In genomic region chr7:70156052-70156451, GRCh38 we compare ENCODE assay signal across 16 cellular contexts.
A peak's percentile ranks its signal among the peaks of the same experiment; 100 is the strongest.
DNase-seq lines count a peak whose midpoint lies in the region; ATAC-seq and TF ChIP-seq lines count a peak whose summit lies in the region.
"Had no signal": no experiment of that assay in that cellular context is flagged by ENCODE, and none has a peak within 500 bp of the region (broad histone marks: within the 10 kb centered on the region; RNA-seq: fewer than 3 reads in every experiment).

No MANE protein-coding gene starts in this region.

- H3K9me3 ChIP-seq in Karpas-422 (ENCODE audit: low read length), result no peaks in the 10 kb centered on the region
- H3K9me3 ChIP-seq: HAP-1 had no signal

- H3K79me2 ChIP-seq in Karpas-422 (ENCODE audit: low read length), result no peaks in the 10 kb centered on the region

- no peak overlapping the region for H2AFZ ChIP-seq in Karpas-422 (ENCODE audit: low read length)

- ATAC-seq in omental fat pad (ENCODE audit: low FRiP score), result no peak
- ATAC-seq in HG02798 (IDR thresholded peaks at IDR 0.05; ENCODE audit: poor library complexity, unreplicated experiment), result no peak
- no peak for ATAC-seq in left cardiac atrium
- ATAC-seq: PC-3 had no signal

- no peaks in the 10 kb centered on the region for H4K20me1 ChIP-seq in Karpas-422 (ENCODE audit: insufficient read depth, low read depth, low read length)

- H3K9me2 ChIP-seq in Karpas-422 (replicated peaks; ENCODE audit: insufficient read depth, low read length), result no peaks in the 10 kb centered on the region
- H3K9me2 ChIP-seq: SK-N-SH had no signal

- peaks cover 17% of the 10 kb centered on the region for H3K4me1 ChIP-seq in Karpas-422 (ENCODE audit: low read length)
- H3K4me1 ChIP-seq: HAP-1 had no signal

- no peak overlapping the region for H3K4me3 ChIP-seq in Karpas-422 (ENCODE audit: low read length)
- H3K4me3 ChIP-seq: HAP-1 had no signal

- no peaks in the 10 kb centered on the region for H3K27me3 ChIP-seq in Karpas-422 (ENCODE audit: low read length)

- no peak for TF ChIP-seq CTCF in omental fat pad (IDR thresholded peaks at IDR 0.05)

- intact Hi-C loops in left cardiac atrium (cut with DNase I), result loop anchor here in 1 of 2 donors (10.0 kb wide), 1 partner anchor 91 kb away; no protein-coding TSS in a partner anchor

- DNase-seq in DMS 273 treated with DMSO at 0.1 percent for 48 hours (lab: John Stamatoyannopoulos, UW) (peak; percentile 60), Karpas-422 (peak; percentile 60), NCI-H524 (lab: John Stamatoyannopoulos, UW) (peak; percentile 63 to 86), myocyte (ENCODE audit: low read depth) (peak; percentile 42), omental fat pad (ENCODE audit: low spot score) (no peak), OCI-M2 (lab: John Stamatoyannopoulos, UW; ENCODE audit: unreplicated experiment) (no peak), left cardiac atrium (no peak)
- DNase-seq: ACHN, AML-193, DMS153, NCI-H1048, NCI-H146, PC-3, SK-N-SH had no signal

- peak overlapping the region; percentile 46 for H3K4me2 ChIP-seq in Karpas-422 (ENCODE audit: low read depth, low read length, poor library complexity, severe bottlenecking)
- H3K4me2 ChIP-seq: SK-N-SH had no signal

- no peak overlapping the region for H3K9ac ChIP-seq in Karpas-422 (ENCODE audit: low read length)
- H3K9ac ChIP-seq: SK-N-SH had no signal

- no peak overlapping the region for H3K27ac ChIP-seq in Karpas-422 (ENCODE audit: low read length)

- no peaks in the 10 kb centered on the region for H3K36me3 ChIP-seq in Karpas-422 (ENCODE audit: insufficient read depth, low read length)
- H3K36me3 ChIP-seq: HAP-1 had no signal

Comparison
In these comparisons a context has a peak if more than half of its experiments do, and no peak if none do; other contexts are left out.
1. DNase-seq: peak in DMS 273 treated with DMSO at 0.1 percent for 48 hours (single experiment), Karpas-422 (single experiment), NCI-H524 (2 of 2) and myocyte (single experiment); none in omental fat pad (single experiment), OCI-M2 (single experiment) and left cardiac atrium (single experiment).